ENCODE assay signal across 11 cellular contexts in genomic region chr9:94913550-94913949, GRCh38.
A peak's percentile ranks its signal among the peaks of the same experiment; 100 is the strongest.
DNase-seq lines count a peak whose midpoint lies in the region; ATAC-seq and TF ChIP-seq lines count a peak whose summit lies in the region.
"Had no signal": no experiment of that assay in that cellular context is flagged by ENCODE, and none has a peak within 500 bp of the region (broad histone marks: within the 10 kb centered on the region; RNA-seq: fewer than 3 reads in every experiment).

No MANE protein-coding gene starts in this region.

- H3K36me3 Mint-ChIP-seq in GM23338 (ENCODE audit: low read depth) (no peaks in the 10 kb centered on the region), WTC11 (no peaks in the 10 kb centered on the region)
- H3K36me3 Mint-ChIP-seq in activated T-cell treated with anti-CD3 and anti-CD28 coated beads, Interleukin-2, amount 50 U/mL, for 4 hours (ENCODE audit: insufficient read depth) = peaks cover 4% of the 10 kb centered on the region

- H3K4me3 Mint-ChIP-seq in GM23338 (no peak overlapping the region), WTC11 (no peak overlapping the region)
- no peak overlapping the region for H3K4me3 Mint-ChIP-seq in activated T-cell treated with anti-CD3 and anti-CD28 coated beads, Interleukin-2, amount 50 U/mL, for 4 hours

- H2AFZ ChIP-seq in GM23338 = no peak overlapping the region
- H2AFZ ChIP-seq in fibroblast of lung (ENCODE audit: low read length) = no peak overlapping the region

- H3K4me1 ChIP-seq in GM23338 (ENCODE audit: insufficient read depth) (peaks cover 44% of the 10 kb centered on the region), fibroblast of lung (ENCODE audit: control insufficient read depth, extremely low read depth, insufficient read depth, low read length) (peaks cover 13% of the 10 kb centered on the region), psoas muscle (peaks cover 21% of the 10 kb centered on the region)

- ATAC-seq in GM23338 (peak; percentile 9; the same call in 2 of the 3 replicates), psoas muscle (no peak), GM19324 (IDR thresholded peaks at IDR 0.05; ENCODE audit: low FRiP score, unreplicated experiment) (no peak), WTC11 (no peak)
- ATAC-seq in activated T-cell treated with anti-CD3 and anti-CD28 coated beads, Interleukin-2, amount 50 U/mL, for 4 hours = no peak

- H3K27ac ChIP-seq in GM23338 (ENCODE audit: low read depth) (peak overlapping the region; percentile 65; the same call in 1 of the 2 replicates), fibroblast of lung (ENCODE audit: insufficient read depth, low read length) (peak overlapping the region; percentile 16), psoas muscle (peak overlapping the region; percentile 28)

- H3K9me2 ChIP-seq in GM23338 (ENCODE audit: insufficient read depth) = no peaks in the 10 kb centered on the region

- H3K4me1 Mint-ChIP-seq in GM23338 (peaks cover 74% of the 10 kb centered on the region), WTC11 (peaks cover 70% of the 10 kb centered on the region)
- H3K4me1 Mint-ChIP-seq in activated T-cell treated with anti-CD3 and anti-CD28 coated beads, Interleukin-2, amount 50 U/mL, for 4 hours (ENCODE audit: low read depth) = peaks cover 2% of the 10 kb centered on the region

- H3K4me3 ChIP-seq in GM23338 (no peak overlapping the region; the same call in 1 of the 2 replicates), fibroblast of lung (replicated peaks in 1 of 4; ENCODE audit: control extremely low read depth in 1 of 4, insufficient read depth in 1 of 4, low read depth in 3 of 4, low read length in 4 of 4) (no peak overlapping the region), psoas muscle (no peak overlapping the region)
- H3K4me3 ChIP-seq: upper lobe of right lung had no signal

- POLR2A ChIA-PET in WTC11 (lab: Charles Lee) = no interaction called here

- DNase-seq in GM23338 (ENCODE audit: low spot score) = peak; percentile 24
- DNase-seq in NCI-H774 (lab: John Stamatoyannopoulos, UW) = peak; percentile 54
- DNase-seq in fibroblast of lung (ENCODE audit: low read depth in 2 of 2) = no peak
- no peak for DNase-seq in psoas muscle
- no peak for DNase-seq in activated T-cell treated with anti-CD3 and anti-CD28 coated beads, Interleukin-2, amount 50 U/mL, for 4 hours
- no peak for DNase-seq in WTC11 (ENCODE audit: low spot score)
- DNase-seq in amniotic stem cell (lab: John Stamatoyannopoulos, UW) = no peak
- DNase-seq: activated CD4-positive, alpha-beta T cell treated with anti-CD3 and anti-CD28 coated beads for 1 hour; activated effector memory CD4-positive, alpha-beta T cell treated with Interleukin-2 at 50 U/mL for 16 hours; upper lobe of right lung had no signal

- H3K9ac ChIP-seq in fibroblast of lung (ENCODE audit: insufficient read depth, low read length) = no peak overlapping the region

- intact Hi-C loops in psoas muscle (cut with DNase I) = loop anchor here (5.0 kb wide), 2 partner anchors 41 to 46 kb away; no protein-coding TSS in a partner anchor

- H3K27ac Mint-ChIP-seq in GM23338 = no peak overlapping the region
- H3K27ac Mint-ChIP-seq in WTC11 = no peak overlapping the region

- no peaks in the 10 kb centered on the region for H4K20me1 ChIP-seq in GM23338 (replicated peaks; ENCODE audit: insufficient read depth)
- no peaks in the 10 kb centered on the region for H4K20me1 ChIP-seq in fibroblast of lung (ENCODE audit: control insufficient read depth, extremely low read depth, insufficient read depth, low read length)

- H3K27me3 Mint-ChIP-seq in GM23338 (ENCODE audit: insufficient read depth, low read depth, poor library complexity) (peaks cover 5% of the 10 kb centered on the region), WTC11 (ENCODE audit: low read depth) (no peaks in the 10 kb centered on the region)
- no peaks in the 10 kb centered on the region for H3K27me3 Mint-ChIP-seq in activated T-cell treated with anti-CD3 and anti-CD28 coated beads, Interleukin-2, amount 50 U/mL, for 4 hours (ENCODE audit: low read depth)

- H3F3A ChIP-seq in GM23338 (replicated peaks; ENCODE audit: low read depth) = 0 out of 2 replicates have a peak, but pooled peaks cover 2% of the 10 kb centered on the region

- H3K9me3 ChIP-seq in fibroblast of lung (ENCODE audit: control insufficient read depth, insufficient read depth, low read depth, low read length) (no peaks in the 10 kb centered on the region), psoas muscle (no peaks in the 10 kb centered on the region)
- H3K9me3 ChIP-seq: upper lobe of right lung had no signal

- WGBS in psoas muscle, 3 donors = 82 to 88% (median 87%) methylated on average over 4 of the region's 4 CpGs

- TF ChIP-seq CTCF in GM23338 (conservative IDR thresholded peaks at IDR 0.05; ENCODE audit: low read depth in 2 of 2) = no peak
- no peak for TF ChIP-seq CTCF in fibroblast of lung (conservative IDR thresholded peaks at IDR 0.05 in 1 of 2, IDR thresholded peaks at IDR 0.05 in 1 of 2; ENCODE audit: low read depth in 1 of 2, low read length in 2 of 2)
- no peak for TF ChIP-seq CTCF in psoas muscle (IDR thresholded peaks at IDR 0.05)
- TF ChIP-seq CTCF in WTC11 (IDR thresholded peaks at IDR 0.05) = no peak

- no peaks in the 10 kb centered on the region for H3K9me3 Mint-ChIP-seq in GM23338
- H3K9me3 Mint-ChIP-seq in activated T-cell treated with anti-CD3 and anti-CD28 coated beads, Interleukin-2, amount 50 U/mL, for 4 hours = no peaks in the 10 kb centered on the region
- H3K9me3 Mint-ChIP-seq in WTC11 = no peaks in the 10 kb centered on the region

- H3K36me3 ChIP-seq in GM23338 (ENCODE audit: insufficient read depth) = no peaks in the 10 kb centered on the region
- H3K36me3 ChIP-seq in fibroblast of lung (ENCODE audit: control insufficient read depth, insufficient read depth, low read length) = no peaks in the 10 kb centered on the region
- H3K36me3 ChIP-seq in psoas muscle (ENCODE audit: insufficient read depth in 1 of 2, low read depth in 1 of 2) = no peaks in the 10 kb centered on the region
- H3K36me3 ChIP-seq: upper lobe of right lung had no signal

- H3K79me2 ChIP-seq in GM23338 (replicated peaks; ENCODE audit: insufficient read depth) = no peaks in the 10 kb centered on the region
- no peaks in the 10 kb centered on the region for H3K79me2 ChIP-seq in fibroblast of lung (ENCODE audit: control insufficient read depth, insufficient read depth, low read length)

- H3K27me3 ChIP-seq in GM23338 (ENCODE audit: insufficient read depth) (no peaks in the 10 kb centered on the region), fibroblast of lung (ENCODE audit: control insufficient read depth, insufficient read depth, low read length) (no peaks in the 10 kb centered on the region), psoas muscle (ENCODE audit: insufficient read depth in 3 of 3, low read length in 2 of 3) (no peaks in the 10 kb centered on the region)
- H3K27me3 ChIP-seq: upper lobe of right lung had no signal

- peak overlapping the region; percentile 54 for H3K4me2 ChIP-seq in GM23338
- H3K4me2 ChIP-seq in fibroblast of lung (ENCODE audit: extremely low read depth, insufficient read depth, low read length) = no peak overlapping the region

- CTCF ChIA-PET in WTC11 (lab: Charles Lee) = interaction anchor here (1.3 to 1.4 kb wide), 4 partner anchors 9 to 214 kb away, joined by 3 read pairs; no protein-coding TSS in a partner anchor

TF ChIP-seq in GM23338, 12 proteins besides CTCF, POLR2A, EP300 and RAD21 (continues in another document):
- no peak for TF ChIP-seq EZH2 (IDR thresholded peaks at IDR 0.05; ENCODE audit: low read depth, unreplicated experiment)
- no peak for TF ChIP-seq JUNB (IDR thresholded peaks at IDR 0.05; ENCODE audit: unreplicated experiment)
- no peak for TF ChIP-seq EZH2phosphoT487 (IDR thresholded peaks at IDR 0.05; ENCODE audit: unreplicated experiment)

TF ChIP-seq in WTC11, 78 proteins besides CTCF, POLR2A, EP300 and RAD21 (continues in another document):
- TF ChIP-seq PRDM15 (CRISPR knock-in tag; IDR thresholded peaks at IDR 0.05) = no peak
- no peak for TF ChIP-seq MLX (CRISPR knock-in tag; IDR thresholded peaks at IDR 0.05)
- no peak for TF ChIP-seq ELF4 (CRISPR knock-in tag; IDR thresholded peaks at IDR 0.05; ENCODE audit: low read depth)
- TF ChIP-seq CREM (CRISPR knock-in tag; IDR thresholded peaks at IDR 0.05) = no peak

Comparison
In these comparisons a context has a peak if more than half of its experiments do, and no peak if none do; other contexts are left out.
1. DNase-seq: peak in GM23338 (single experiment) and NCI-H774 (single experiment); none in fibroblast of lung (0 of 2), psoas muscle (0 of 2), activated T-cell treated with anti-CD3 and anti-CD28 coated beads, Interleukin-2, amount 50 U/mL, for 4 hours (single experiment), WTC11 (single experiment) and amniotic stem cell (single experiment).
2. Peak in every context shown above with its lines, with median percentiles within 50 percentile points of each other: H3K27ac ChIP-seq.